24 cellular contexts compared by ENCODE assay signal in the genomic region with DNA sequence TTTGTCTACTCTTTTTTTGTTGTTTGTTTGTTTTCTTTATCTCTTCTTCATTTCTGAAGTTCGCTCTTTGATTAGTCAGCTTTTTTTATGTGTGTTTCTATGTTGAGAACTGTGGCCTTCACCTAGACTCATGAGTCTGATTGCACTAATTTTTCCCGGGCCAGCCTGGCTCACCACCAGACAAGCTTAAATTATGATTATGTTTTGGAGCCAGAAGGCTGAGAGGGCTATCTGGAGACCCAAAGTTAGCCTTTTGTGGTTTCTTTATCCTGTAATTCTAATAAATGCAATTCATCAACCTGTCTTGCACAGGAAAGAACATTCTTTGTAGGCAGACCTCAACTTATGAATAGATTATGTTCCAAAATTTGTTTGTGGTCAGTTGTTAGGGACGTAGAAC. TPM values are rescaled to one million over a fixed set of nuclear protein-coding genes. Genes with fewer than 3 reads are reported as not detected.
A peak's percentile ranks its signal among the peaks of the same experiment; 100 is the strongest.
DNase-seq lines count a peak whose midpoint lies in the region; ATAC-seq, FAIRE-seq and TF ChIP-seq lines count a peak whose summit lies in the region.
"Had no signal": no experiment of that assay in that cellular context is flagged by ENCODE, and none has a peak within 500 bp of the region (broad histone marks: within the 10 kb centered on the region; RNA-seq: fewer than 3 reads in every experiment).

No MANE protein-coding gene starts in this region.

- H3K9me3 ChIP-seq in adrenal gland (replicated peaks in 1 of 3) (no peaks in the 10 kb centered on the region), ovary (no peaks in the 10 kb centered on the region)
- H3K9me3 ChIP-seq: esophagus squamous epithelium, left ventricle myocardium inferior had no signal

- no peak overlapping the region for H3K4me3 ChIP-seq in adrenal gland
- H3K4me3 ChIP-seq in fibroblast of the aortic adventitia (ENCODE audit: low read depth, low read length): no peak overlapping the region
- H3K4me3 ChIP-seq in ovary: no peak overlapping the region
- H3K4me3 ChIP-seq: esophagus squamous epithelium, left ventricle myocardium inferior had no signal

- H3K27ac ChIP-seq in adrenal gland (peak overlapping the region in 2 of 5 donors; percentile 45 to 52), ovary (peak overlapping the region in 1 of 2 donors; percentile 8)
- H3K27ac ChIP-seq: esophagus squamous epithelium, WERI-Rb-1 had no signal

- TF ChIP-seq POLR2A in adrenal gland (IDR thresholded peaks at IDR 0.05): no peak
- no peak for TF ChIP-seq POLR2A in ovary (IDR thresholded peaks at IDR 0.05)

- H3K36me3 ChIP-seq in adrenal gland (replicated peaks in 1 of 2): no peaks in the 10 kb centered on the region
- H3K36me3 ChIP-seq in ovary: no peaks in the 10 kb centered on the region
- H3K36me3 ChIP-seq: esophagus squamous epithelium, left ventricle myocardium inferior, WERI-Rb-1 had no signal

- intact Hi-C loops in adrenal gland (cut with DNase I): loop anchor here (10.0 kb wide), 2 partner anchors 281 to 961 kb away; a partner anchor contains a TSS
- intact Hi-C loops in ovary (cut with DNase I): loop anchor here in 1 of 4 donors (10.0 kb wide), 1 partner anchor 199 kb away; no protein-coding TSS in a partner anchor

- ATAC-seq in GM19351 (IDR thresholded peaks at IDR 0.05; ENCODE audit: unreplicated experiment): no peak
- ATAC-seq: HCT116, right cardiac atrium had no signal

- FAIRE-seq in D721Med (lab: Jason Lieb, UNC): no peak

- TF ChIP-seq EP300 in ovary (IDR thresholded peaks at IDR 0.05): no peak

- 9 to 15% (median 10%) methylated on average over 3 of the region's 3 CpGs for WGBS in adrenal gland, 4 donors
- 5 to 8% (median 6%) methylated on average over 3 of the region's 3 CpGs for WGBS in ovary, 3 donors

- peaks cover 7 to 37% of the 10 kb centered on the region in 2 donors for H3K4me1 ChIP-seq in adrenal gland (replicated peaks in 1 of 2)
- H3K4me1 ChIP-seq in ovary (ENCODE audit: insufficient read depth): peaks cover 4% of the 10 kb centered on the region

- TF ChIP-seq CTCF in adrenal gland (IDR thresholded peaks at IDR 0.05): no peak
- TF ChIP-seq CTCF in fibroblast of the aortic adventitia (IDR thresholded peaks at IDR 0.05; ENCODE audit: insufficient read depth, low read length): no peak
- no peak for TF ChIP-seq CTCF in ovary (IDR thresholded peaks at IDR 0.05)
- TF ChIP-seq CTCF in D721Med (IDR thresholded peaks at IDR 0.05; ENCODE audit: insufficient read depth, missing control alignments): no peak

- H3K27me3 ChIP-seq in adrenal gland (no peaks in the 10 kb centered on the region), ovary (no peaks in the 10 kb centered on the region)
- H3K27me3 ChIP-seq: esophagus squamous epithelium had no signal

- peak; percentile 60 for DNase-seq in Daoy (ENCODE audit: low read depth)
- peak; percentile 48 to 83 (median 70) for DNase-seq in adrenal gland
- DNase-seq in fibroblast of the aortic adventitia (ENCODE audit: low read depth): peak; percentile 93
- DNase-seq in ovary: peak; percentile 31 to 60 (median 47)
- DNase-seq in SHP77 (lab: John Stamatoyannopoulos, UW): no peak
- no peak for DNase-seq in NCI-H2196 treated with DMSO at 0.1 percent for 48 hours (lab: John Stamatoyannopoulos, UW; ENCODE audit: unreplicated experiment)
- DNase-seq in D721Med (ENCODE audit: insufficient read length, low spot score): no peak
- DNase-seq: activated gamma-delta T cell; amygdala; C1 segment of cervical spinal cord; DMS 273 treated with DMSO at 0.1 percent for 48 hours; effector memory CD4-positive, alpha-beta T cell; esophagus squamous epithelium; left ventricle myocardium inferior; NCI-H1436; NCI-H2171; nucleus accumbens; right cardiac atrium; substantia nigra; WERI-Rb-1 had no signal

RNA-seq across cellular contexts. Expression of a gene that starts 20.8 kb away (rescaled TPM):
- 7.1 and 8.7 TPM in 2 replicates for total RNA-seq in Daoy (2014; rRNA removed; shearing (Covaris generic))
- total RNA-seq in adrenal gland (not detected), fibroblast of the aortic adventitia (ENCODE audit: low replicate concordance) (not detected in 2 replicates), ovary (under 1 TPM in 1 of 7 donors, not detected in 6; 0.23 TPM)
- polyA plus RNA-seq in adrenal gland (not detected), ovary (not detected)
- total RNA-seq: esophagus squamous epithelium; G401; left ventricle myocardium inferior; right cardiac atrium; T-helper 1 cell treated with Interleukin-12 subunit alpha and Interleukin-12 subunit beta and Interleukin-4 antibody, amounts not matched to agents 30 ng/mL and 1 ng/mL, for 36 hours had no signal
- polyA plus RNA-seq: right cardiac atrium had no signal

Comparison
In these comparisons a context has a peak if more than half of its experiments do, and no peak if none do; other contexts are left out.
1. DNase-seq: peak in Daoy (single experiment), adrenal gland (7 of 7), fibroblast of the aortic adventitia (single experiment) and ovary (5 of 5); none in SHP77 (0 of 2), NCI-H2196 treated with DMSO at 0.1 percent for 48 hours (single experiment) and D721Med (single experiment).